Comparison of ENCODE assay signal across 40 cellular contexts in genomic region chr7:156606135-156606534, GRCh38.
"Had no signal": no experiment of that assay in that cellular context is flagged by ENCODE, and none has a peak within 500 bp of the region (broad histone marks: within the 10 kb centered on the region; RNA-seq: fewer than 3 reads in every experiment).

No MANE protein-coding gene starts in this region.

- DNase-seq: activated effector memory CD4-positive, alpha-beta T cell treated with anti-CD3 and anti-CD28 coated beads, Interleukin-2, amount 50 U/mL, for 16 hours; activated effector memory CD4-positive, alpha-beta T cell treated with Interleukin-2 at 50 U/mL for 16 hours; activated gamma-delta T cell; activated gamma-delta T cell treated with Interleukin-2 at 50 U/mL for 16 hours; activated naive CD4-positive, alpha-beta T cell; activated naive CD4-positive, alpha-beta T cell treated with anti-CD3 and anti-CD28 coated beads for 36 hours; activated naive CD4-positive, alpha-beta T cell treated with anti-CD3 and anti-CD28 coated beads, Interleukin-2, amount 10 ng/mL, durations not matched to agents 7 days and 5 days; activated naive CD4-positive, alpha-beta T cell treated with anti-CD3 and anti-CD28 coated beads, Interleukin-2, amount 50 U/mL, for 16 hours; activated naive CD4-positive, alpha-beta T cell treated with Interleukin-2 at 50 U/mL for 16 hours; activated naive CD8-positive, alpha-beta T cell treated with anti-CD3 and anti-CD28 coated beads for 36 hours; activated naive CD8-positive, alpha-beta T cell treated with anti-CD3 and anti-CD28 coated beads, Interleukin-2, amount 10 ng/mL, durations not matched to agents 7 days and 5 days; activated naive CD8-positive, alpha-beta T cell treated with anti-CD3 and anti-CD28 coated beads, Interleukin-2, amount 50 U/mL, for 24 hours; activated T-cell treated with anti-CD3 and anti-CD28 coated beads for 4 hours; activated T-cell treated with anti-CD3 and anti-CD28 coated beads, Interleukin-2, amount 50 U/mL, for 1 hour; activated T-cell treated with anti-CD3 and anti-CD28 coated beads, Interleukin-2, amount 50 U/mL, for 24 hours; activated T-cell treated with anti-CD3 and anti-CD28 coated beads, Interleukin-2, amount 50 U/mL, for 4 hours; activated T-cell treated with anti-CD3 and anti-CD28 coated beads, Interleukin-2, amount 50 U/mL, for 48 hours; activated T-cell treated with anti-CD3 and anti-CD28 coated beads, Interleukin-2, amount 50 U/mL, for 72 hours; adrenal gland; amniotic stem cell; amygdala; anterior cingulate cortex; aorta; body of pancreas; brain microvascular endothelial cell; caudate nucleus; central memory CD4-positive, alpha-beta T cell; cerebellar nuclear complex had no signal

- H3K27me3 Mint-ChIP-seq: brain had no signal

- FAIRE-seq: astrocyte, bronchial epithelial cell had no signal

- H3K27me3 ChIP-seq: adrenal gland, ascending aorta, body of pancreas, brain microvascular endothelial cell, breast epithelium, cardiac muscle cell had no signal

- H3K4me1 ChIP-seq: ascending aorta, breast epithelium had no signal

- H3K27ac Mint-ChIP-seq: activated naive CD4-positive, alpha-beta T cell treated with anti-CD3 and anti-CD28 coated beads for 36 hours; activated naive CD4-positive, alpha-beta T cell treated with anti-CD3 and anti-CD28 coated beads, Interleukin-2, amount 10 ng/mL, durations not matched to agents 7 days and 5 days; activated naive CD4-positive, alpha-beta T cell treated with anti-CD3 and anti-CD28 coated beads, Interleukin-2, amount 50 U/mL, for 24 hours; activated naive CD4-positive, alpha-beta T cell treated with anti-CD3 and anti-CD28 coated beads, Interleukin-2, amount 50 U/mL, for 72 hours; activated naive CD8-positive, alpha-beta T cell; activated naive CD8-positive, alpha-beta T cell treated with anti-CD3 and anti-CD28 coated beads for 36 hours; activated naive CD8-positive, alpha-beta T cell treated with anti-CD3 and anti-CD28 coated beads, Interleukin-2, amount 10 ng/mL, durations not matched to agents 7 days and 5 days; activated naive CD8-positive, alpha-beta T cell treated with anti-CD3 and anti-CD28 coated beads, Interleukin-2, amount 50 U/mL, for 24 hours; activated T-cell treated with anti-CD3 and anti-CD28 coated beads, Interleukin-2, amount 50 U/mL, for 24 hours; activated T-cell treated with anti-CD3 and anti-CD28 coated beads, Interleukin-2, amount 50 U/mL, for 72 hours; activated T-helper 1 cell treated with anti-CD3 and anti-CD28 coated beads, Interleukin-12 subunit alpha, Interleukin-12 subunit beta, Interleukin-2, Interleukin-4 antibody, amounts not matched to agents 30 ng/mL and 10 ng/mL and 1 ng/mL, durations not matched to agents 14 hours and 24 hours and 36 hours; activated T-helper 17 cell treated with anti-CD3 and anti-CD28 coated beads, Interleukin-2, amount 50 U/mL, for 72 hours; brain had no signal

- H3K4me3 Mint-ChIP-seq: activated naive CD4-positive, alpha-beta T cell treated with anti-CD3 and anti-CD28 coated beads for 36 hours; activated naive CD4-positive, alpha-beta T cell treated with anti-CD3 and anti-CD28 coated beads, Interleukin-2, amount 10 ng/mL, durations not matched to agents 7 days and 5 days; activated naive CD4-positive, alpha-beta T cell treated with anti-CD3 and anti-CD28 coated beads, Interleukin-2, amount 50 U/mL, for 24 hours; activated naive CD8-positive, alpha-beta T cell; activated naive CD8-positive, alpha-beta T cell treated with anti-CD3 and anti-CD28 coated beads, Interleukin-2, amount 50 U/mL, for 24 hours; activated T-cell treated with anti-CD3 and anti-CD28 coated beads, Interleukin-2, amount 50 U/mL, for 24 hours; activated T-cell treated with anti-CD3 and anti-CD28 coated beads, Interleukin-2, amount 50 U/mL, for 4 hours; activated T-helper 1 cell treated with anti-CD3 and anti-CD28 coated beads, Interleukin-12 subunit alpha, Interleukin-12 subunit beta, Interleukin-2, Interleukin-4 antibody, amounts not matched to agents 30 ng/mL and 10 ng/mL and 1 ng/mL, durations not matched to agents 14 hours and 24 hours and 36 hours; activated T-helper 17 cell treated with anti-CD3 and anti-CD28 coated beads, Interleukin-2, amount 50 U/mL, for 72 hours; brain; central memory CD8-positive, alpha-beta T cell had no signal

- H3K36me3 ChIP-seq: adrenal gland, ascending aorta, brain microvascular endothelial cell, breast epithelium, cardiac muscle cell had no signal

- H3K9me3 ChIP-seq: adrenal gland, ascending aorta, body of pancreas, breast epithelium had no signal

- H3K4me1 Mint-ChIP-seq: activated T-helper 17 cell treated with anti-CD3 and anti-CD28 coated beads, Interleukin-2, amount 50 U/mL, for 72 hours; brain; central memory CD8-positive, alpha-beta T cell had no signal

- H3K27ac ChIP-seq: adrenal gland, ascending aorta, body of pancreas, brain microvascular endothelial cell, breast epithelium, cardiac muscle cell had no signal

- ATAC-seq: activated naive CD4-positive, alpha-beta T cell treated with anti-CD3 and anti-CD28 coated beads, Interleukin-2, amount 50 U/mL, for 72 hours; activated naive CD8-positive, alpha-beta T cell treated with anti-CD3 and anti-CD28 coated beads, Interleukin-2, amount 50 U/mL, for 24 hours; activated T-cell treated with anti-CD3 and anti-CD28 coated beads, Interleukin-2, amount 50 U/mL, for 4 hours; activated T-cell treated with anti-CD3 and anti-CD28 coated beads, Interleukin-2, amount 50 U/mL, for 72 hours; activated T-helper 17 cell treated with anti-CD3 and anti-CD28 coated beads, Interleukin-2, amount 50 U/mL, for 72 hours; body of pancreas had no signal

- H3K36me3 Mint-ChIP-seq: activated naive CD4-positive, alpha-beta T cell treated with anti-CD3 and anti-CD28 coated beads, Interleukin-2, amount 10 ng/mL, durations not matched to agents 7 days and 5 days; activated naive CD4-positive, alpha-beta T cell treated with anti-CD3 and anti-CD28 coated beads, Interleukin-2, amount 50 U/mL, for 24 hours; activated naive CD4-positive, alpha-beta T cell treated with anti-CD3 and anti-CD28 coated beads, Interleukin-2, amount 50 U/mL, for 72 hours; activated naive CD8-positive, alpha-beta T cell; activated naive CD8-positive, alpha-beta T cell treated with anti-CD3 and anti-CD28 coated beads for 36 hours; activated naive CD8-positive, alpha-beta T cell treated with anti-CD3 and anti-CD28 coated beads, Interleukin-2, amount 10 ng/mL, durations not matched to agents 7 days and 5 days; brain had no signal

- H3K4me3 ChIP-seq: adrenal gland, ascending aorta, body of pancreas, breast epithelium, cardiac muscle cell had no signal

- H3K9me3 Mint-ChIP-seq: activated naive CD4-positive, alpha-beta T cell treated with anti-CD3 and anti-CD28 coated beads for 36 hours; activated naive CD4-positive, alpha-beta T cell treated with anti-CD3 and anti-CD28 coated beads, Interleukin-2, amount 10 ng/mL, durations not matched to agents 7 days and 5 days; activated naive CD4-positive, alpha-beta T cell treated with anti-CD3 and anti-CD28 coated beads, Interleukin-2, amount 50 U/mL, for 24 hours; activated naive CD4-positive, alpha-beta T cell treated with anti-CD3 and anti-CD28 coated beads, Interleukin-2, amount 50 U/mL, for 72 hours; activated naive CD8-positive, alpha-beta T cell treated with anti-CD3 and anti-CD28 coated beads for 36 hours; activated naive CD8-positive, alpha-beta T cell treated with anti-CD3 and anti-CD28 coated beads, Interleukin-2, amount 10 ng/mL, durations not matched to agents 7 days and 5 days; activated naive CD8-positive, alpha-beta T cell treated with anti-CD3 and anti-CD28 coated beads, Interleukin-2, amount 50 U/mL, for 24 hours; activated T-cell treated with anti-CD3 and anti-CD28 coated beads, Interleukin-2, amount 50 U/mL, for 24 hours; activated T-cell treated with anti-CD3 and anti-CD28 coated beads, Interleukin-2, amount 50 U/mL, for 4 hours; activated T-cell treated with anti-CD3 and anti-CD28 coated beads, Interleukin-2, amount 50 U/mL, for 72 hours; activated T-helper 1 cell treated with anti-CD3 and anti-CD28 coated beads, Interleukin-12 subunit alpha, Interleukin-12 subunit beta, Interleukin-2, Interleukin-4 antibody, amounts not matched to agents 30 ng/mL and 10 ng/mL and 1 ng/mL, durations not matched to agents 14 hours and 24 hours and 36 hours; activated T-helper 17 cell treated with anti-CD3 and anti-CD28 coated beads, Interleukin-2, amount 50 U/mL, for 72 hours; central memory CD8-positive, alpha-beta T cell had no signal
